ENCODE assay signal across 16 cellular contexts in genomic region chr6:144144996-144145395, GRCh38. TPM values are rescaled to one million over a fixed set of nuclear protein-coding genes. Genes with fewer than 3 reads are reported as not detected.
DNase-seq lines count a peak whose midpoint lies in the region; ATAC-seq, FAIRE-seq and TF ChIP-seq lines count a peak whose summit lies in the region.
"Had no signal": no experiment of that assay in that cellular context is flagged by ENCODE, and none has a peak within 500 bp of the region (broad histone marks: within the 10 kb centered on the region; RNA-seq: fewer than 3 reads in every experiment).

No MANE protein-coding gene starts in this region.

- no peaks in the 10 kb centered on the region for H3K4me1 ChIP-seq in breast epithelium
- no peaks in the 10 kb centered on the region for H3K4me1 ChIP-seq in foreskin keratinocyte
- H3K4me1 ChIP-seq: A549, HAP-1 had no signal

- DNase-seq in MCF 10A (ENCODE audit: unreplicated experiment) (peak; percentile 9), breast epithelium (ENCODE audit: low spot score in 2 of 2) (no peak), bronchial epithelial cell (ENCODE audit: low read depth) (peak; percentile 79), foreskin keratinocyte (peak in 1 of 2 donors; percentile 23), NAMALWA (ENCODE audit: low spot score) (no peak), NCI-H187 treated with DMSO at 0.1 percent for 48 hours (lab: John Stamatoyannopoulos, UW) (no peak), 8988T (no peak)
- DNase-seq: CD8-positive, alpha-beta T cell; COR-L47; DND-41; GF-D8 had no signal

- no peaks in the 10 kb centered on the region for H3K27me3 Mint-ChIP-seq in MCF 10A (ENCODE audit: insufficient read depth, unreplicated experiment)

- H3K27me3 ChIP-seq in breast epithelium (no peaks in the 10 kb centered on the region), bronchial epithelial cell (ENCODE audit: control insufficient read depth, insufficient read depth, low read length) (peaks cover 2% of the 10 kb centered on the region), foreskin keratinocyte (peaks cover 14% of the 10 kb centered on the region)

- FAIRE-seq in bronchial epithelial cell (lab: Jason Lieb, UNC), result no peak
- FAIRE-seq: A549, H1 had no signal

- no peaks in the 10 kb centered on the region for H3K36me3 Mint-ChIP-seq in MCF 10A (ENCODE audit: insufficient read depth, unreplicated experiment)
- H3K36me3 Mint-ChIP-seq: CD8-positive, alpha-beta T cell had no signal

- ATAC-seq in foreskin keratinocyte, result peak; percentile 72
- ATAC-seq: A549; CD8-positive, alpha-beta T cell had no signal

- H3K27ac ChIP-seq in breast epithelium (no peak overlapping the region), foreskin keratinocyte (no peak overlapping the region)
- H3K27ac ChIP-seq: A549 had no signal

- no peaks in the 10 kb centered on the region for H3K36me3 ChIP-seq in breast epithelium
- H3K36me3 ChIP-seq in bronchial epithelial cell (ENCODE audit: control insufficient read depth, insufficient read depth, low read length), result no peaks in the 10 kb centered on the region
- H3K36me3 ChIP-seq: HAP-1 had no signal

- H3K9me3 Mint-ChIP-seq in MCF 10A (ENCODE audit: unreplicated experiment), result no peaks in the 10 kb centered on the region
- H3K9me3 Mint-ChIP-seq: CD14-positive monocyte had no signal

- H3K4me3 ChIP-seq in breast epithelium (no peak overlapping the region), bronchial epithelial cell (ENCODE audit: low read depth, low read length) (no peak overlapping the region)
- H3K4me3 ChIP-seq: A549, HAP-1 had no signal

- H3K4me3 Mint-ChIP-seq in MCF 10A (ENCODE audit: unreplicated experiment), result no peak overlapping the region
- H3K4me3 Mint-ChIP-seq: CD14-positive monocyte; CD8-positive, alpha-beta T cell had no signal

- no peak for TF ChIP-seq CTCF in MCF 10A (IDR thresholded peaks at IDR 0.05; ENCODE audit: unreplicated experiment)
- TF ChIP-seq CTCF in breast epithelium (IDR thresholded peaks at IDR 0.05), result no peak
- no peak for TF ChIP-seq CTCF in bronchial epithelial cell (IDR thresholded peaks at IDR 0.05; ENCODE audit: insufficient read depth, low read length, severe bottlenecking)
- no peak for TF ChIP-seq CTCF in foreskin keratinocyte (conservative IDR thresholded peaks at IDR 0.05)

- CTCF ChIA-PET in MCF 10A (lab: Yijun Ruan, JAX), result interaction anchor here (0.6 kb wide), 1 partner anchor 66 kb away, joined by 3 read pairs; no protein-coding TSS in a partner anchor

- POLR2A ChIA-PET in MCF 10A (lab: Yijun Ruan, JAX), result no interaction called here

- H3K27ac Mint-ChIP-seq in MCF 10A (ENCODE audit: low read depth, unreplicated experiment), result no peak overlapping the region
- H3K27ac Mint-ChIP-seq: CD8-positive, alpha-beta T cell had no signal

- H3K9me3 ChIP-seq in breast epithelium, result no peaks in the 10 kb centered on the region
- H3K9me3 ChIP-seq: A549, HAP-1 had no signal

- BruUV-seq in MCF 10A (replicated peaks; lab: Mats Ljungman, UMichigan), result no TSS peak

- intact Hi-C loops in MCF 10A (cut with micrococcal nuclease) (no loop called here), breast epithelium (cut with DNase I; ENCODE audit: low total_unique reads) (loop anchor here (10.0 kb wide), 1 partner anchor 1020 kb away; no protein-coding TSS in a partner anchor)

- TF ChIP-seq POLR2A in breast epithelium (IDR thresholded peaks at IDR 0.05), result no peak

- no peaks in the 10 kb centered on the region for H3K4me1 Mint-ChIP-seq in MCF 10A (ENCODE audit: insufficient read depth, unreplicated experiment)

RNA-seq across cellular contexts. Expression of gene STX11, which starts 5.3 kb away (rescaled TPM):
- total RNA-seq in MCF 10A (2022) (1.1 and 2.1 TPM in 2 replicates), breast epithelium (10 to 100 TPM; 20.0 to 46.4 (median 22.8) TPM), bronchial epithelial cell (0.26 and 0.51 TPM in 2 replicates), foreskin keratinocyte (0.25 and 0.31 TPM in 2 replicates)
- polyA plus RNA-seq in foreskin keratinocyte, result 0.17 and 0.21 TPM in 2 replicates
- total RNA-seq: HT-29 had no signal

RNA-seq across cellular contexts. Expression of gene SF3B5, which starts 49.6 kb away (rescaled TPM):
- 211 and 298 TPM in 2 replicates for total RNA-seq in MCF 10A (2022)
- total RNA-seq in breast epithelium, result 100 to 1,000 TPM; 122 to 176 (median 155) TPM
- 113 and 132 TPM in 2 replicates for total RNA-seq in bronchial epithelial cell
- 161 and 165 TPM in 2 replicates for total RNA-seq in foreskin keratinocyte
- 250 and 269 TPM in 2 replicates for polyA plus RNA-seq in foreskin keratinocyte

Comparison
In these comparisons a context has a peak if more than half of its experiments do, and no peak if none do; other contexts are left out.
1. DNase-seq: peak in MCF 10A (single experiment) and bronchial epithelial cell (single experiment); none in breast epithelium (0 of 2), NAMALWA (single experiment), NCI-H187 treated with DMSO at 0.1 percent for 48 hours (single experiment) and 8988T (single experiment).